Comparison of ENCODE assay signal across 21 cellular contexts in genomic region chr7:22952306-22953011, GRCh38.
DNase-seq lines count a peak whose midpoint lies in the region; ATAC-seq and TF ChIP-seq lines count a peak whose summit lies in the region.
"Had no signal": no experiment of that assay in that cellular context is flagged by ENCODE, and none has a peak within 500 bp of the region (broad histone marks: within the 10 kb centered on the region; RNA-seq: fewer than 3 reads in every experiment).

No MANE protein-coding gene starts in this region.

- no peak overlapping the region for H3K4me3 Mint-ChIP-seq in WTC11
- H3K4me3 Mint-ChIP-seq in glutamatergic neuron (ENCODE audit: unreplicated experiment): no peak overlapping the region
- H3K4me3 Mint-ChIP-seq in progenitor cell of endocrine pancreas (ENCODE audit: low read depth): no peak overlapping the region
- no peak overlapping the region for H3K4me3 Mint-ChIP-seq in CD8-positive, alpha-beta T cell
- no peak overlapping the region for H3K4me3 Mint-ChIP-seq in CD8-positive, alpha-beta memory T cell
- H3K4me3 Mint-ChIP-seq: B cell; CD4-positive, CD25-positive, alpha-beta regulatory T cell had no signal

- H3K27ac ChIP-seq in cardiac muscle cell (peak overlapping the region; percentile 77), right cardiac atrium (ENCODE audit: low read length) (no peak overlapping the region)
- no peak overlapping the region for H3K27ac ChIP-seq in CD8-positive, alpha-beta T cell (ENCODE audit: low read depth, low read length)
- no peak overlapping the region for H3K27ac ChIP-seq in CD8-positive, alpha-beta memory T cell (ENCODE audit: low read depth, low read length)
- H3K27ac ChIP-seq: 22Rv1, HL-60, Peyer's patch, SK-N-MC had no signal

- H3K4me1 Mint-ChIP-seq in WTC11 (peaks cover 45% of the 10 kb centered on the region), glutamatergic neuron (ENCODE audit: low read depth, unreplicated experiment) (peaks cover 12% of the 10 kb centered on the region), progenitor cell of endocrine pancreas (ENCODE audit: low read depth) (peaks cover 35% of the 10 kb centered on the region)
- no peaks in the 10 kb centered on the region for H3K4me1 Mint-ChIP-seq in CD8-positive, alpha-beta T cell (ENCODE audit: low read depth)
- no peaks in the 10 kb centered on the region for H3K4me1 Mint-ChIP-seq in CD8-positive, alpha-beta memory T cell
- H3K4me1 Mint-ChIP-seq: B cell had no signal

- POLR2A ChIA-PET in WTC11 (lab: Charles Lee): interaction anchor here (0.8 kb wide), 1 partner anchor 92 kb away, joined by 3 read pairs; no protein-coding TSS in a partner anchor
- POLR2A ChIA-PET in CD8-positive, alpha-beta T cell (lab: Charles Lee): no interaction called here
- POLR2A ChIA-PET in CD8-positive, alpha-beta memory T cell (lab: Charles Lee): no interaction called here

- H3K4me3 ChIP-seq in cardiac muscle cell (no peak overlapping the region), right cardiac atrium (ENCODE audit: low read length) (no peak overlapping the region)
- no peak overlapping the region for H3K4me3 ChIP-seq in CD8-positive, alpha-beta T cell (ENCODE audit: low read depth, low read length)
- no peak overlapping the region for H3K4me3 ChIP-seq in CD8-positive, alpha-beta memory T cell (ENCODE audit: low read length)
- H3K4me3 ChIP-seq: Peyer's patch, SK-N-MC had no signal

- WGBS in right cardiac atrium: 82% methylated on average over 4 of the region's 4 CpGs

- no peaks in the 10 kb centered on the region for H3K9me3 Mint-ChIP-seq in WTC11
- no peaks in the 10 kb centered on the region for H3K9me3 Mint-ChIP-seq in glutamatergic neuron (ENCODE audit: unreplicated experiment)
- no peaks in the 10 kb centered on the region for H3K9me3 Mint-ChIP-seq in progenitor cell of endocrine pancreas (ENCODE audit: low read depth)
- no peaks in the 10 kb centered on the region for H3K9me3 Mint-ChIP-seq in CD8-positive, alpha-beta T cell
- no peaks in the 10 kb centered on the region for H3K9me3 Mint-ChIP-seq in CD8-positive, alpha-beta memory T cell
- H3K9me3 Mint-ChIP-seq: CD4-positive, CD25-positive, alpha-beta regulatory T cell had no signal

- CTCF ChIA-PET in WTC11 (lab: Charles Lee): interaction anchor here (0.6 to 2.4 kb wide), 7 partner anchors 16 to 392 kb away, joined by 3 to 14 read pairs (median 5); no protein-coding TSS in a partner anchor
- CTCF ChIA-PET in CD8-positive, alpha-beta T cell (lab: Charles Lee): interaction anchor here (0.7 to 1.2 kb wide), 3 partner anchors 9 to 104 kb away, joined by 3 read pairs; no protein-coding TSS in a partner anchor
- CTCF ChIA-PET in CD8-positive, alpha-beta memory T cell (lab: Charles Lee): no interaction called here

- H3K27me3 ChIP-seq in cardiac muscle cell (no peaks in the 10 kb centered on the region), right cardiac atrium (ENCODE audit: control insufficient read depth, insufficient read depth) (no peaks in the 10 kb centered on the region)
- no peaks in the 10 kb centered on the region for H3K27me3 ChIP-seq in CD8-positive, alpha-beta T cell (ENCODE audit: insufficient read depth, low read length)
- H3K27me3 ChIP-seq in CD8-positive, alpha-beta memory T cell (ENCODE audit: insufficient read depth, low read length, poor library complexity, severe bottlenecking): no peaks in the 10 kb centered on the region
- H3K27me3 ChIP-seq: Peyer's patch had no signal

- TF ChIP-seq CTCF in cardiac muscle cell (IDR thresholded peaks at IDR 0.05; ENCODE audit: low read depth, low read length): no peak
- no peak for TF ChIP-seq CTCF in WTC11 (IDR thresholded peaks at IDR 0.05)
- TF ChIP-seq CTCF in glutamatergic neuron (IDR thresholded peaks at IDR 0.05; ENCODE audit: partially characterized antibody, unreplicated experiment): no peak
- no peak for TF ChIP-seq CTCF in progenitor cell of endocrine pancreas (IDR thresholded peaks at IDR 0.05; ENCODE audit: unreplicated experiment)
- TF ChIP-seq CTCF in CD8-positive, alpha-beta T cell (IDR thresholded peaks at IDR 0.05): no peak

- peak overlapping the region; percentile 45 for H3K27ac Mint-ChIP-seq in WTC11
- peak overlapping the region; percentile 63 for H3K27ac Mint-ChIP-seq in glutamatergic neuron (ENCODE audit: unreplicated experiment)
- H3K27ac Mint-ChIP-seq in progenitor cell of endocrine pancreas: peak overlapping the region; percentile 25
- no peak overlapping the region for H3K27ac Mint-ChIP-seq in CD8-positive, alpha-beta T cell
- no peak overlapping the region for H3K27ac Mint-ChIP-seq in CD8-positive, alpha-beta memory T cell
- H3K27ac Mint-ChIP-seq: B cell; CD4-positive, CD25-positive, alpha-beta regulatory T cell had no signal

- H3K4me1 ChIP-seq in cardiac muscle cell (ENCODE audit: low read depth) (peaks cover 29% of the 10 kb centered on the region), right cardiac atrium (ENCODE audit: control insufficient read depth, insufficient read depth, low read length) (no peaks in the 10 kb centered on the region)
- H3K4me1 ChIP-seq in CD8-positive, alpha-beta T cell (ENCODE audit: insufficient read depth, low read length): no peaks in the 10 kb centered on the region
- H3K4me1 ChIP-seq in CD8-positive, alpha-beta memory T cell (ENCODE audit: insufficient read depth, low read length): no peaks in the 10 kb centered on the region
- H3K4me1 ChIP-seq: Peyer's patch had no signal

- H3K9me3 ChIP-seq in cardiac muscle cell (ENCODE audit: low read depth): no peaks in the 10 kb centered on the region
- no peaks in the 10 kb centered on the region for H3K9me3 ChIP-seq in right cardiac atrium (ENCODE audit: control insufficient read depth, low read length)
- H3K9me3 ChIP-seq in CD8-positive, alpha-beta T cell (ENCODE audit: low read length): no peaks in the 10 kb centered on the region
- no peaks in the 10 kb centered on the region for H3K9me3 ChIP-seq in CD8-positive, alpha-beta memory T cell (ENCODE audit: low read length)
- H3K9me3 ChIP-seq: Peyer's patch had no signal

- DNase-seq in cardiac muscle cell (ENCODE audit: low read depth in 1 of 2, low spot score in 1 of 2): no peak
- no peak for DNase-seq in right cardiac atrium
- DNase-seq in WTC11 (ENCODE audit: low spot score): no peak
- no peak for DNase-seq in glutamatergic neuron
- DNase-seq in progenitor cell of endocrine pancreas (ENCODE audit: low spot score, unreplicated experiment): no peak
- no peak for DNase-seq in NCI-H510A treated with DMSO at 0.1 percent for 48 hours (lab: John Stamatoyannopoulos, UW)
- no peak for DNase-seq in CD8-positive, alpha-beta T cell
- no peak for DNase-seq in CD8-positive, alpha-beta memory T cell
- DNase-seq: CD4-positive, CD25-positive, alpha-beta regulatory T cell; DMS79 treated with DMSO at 0.1 percent for 48 hours; KG1; NCI-H1417 treated with DMSO at 0.1 percent for 48 hours; NCI-H1930; NCI-H2171 treated with DMSO at 0.1 percent for 48 hours; NCI-H510A; Peyer's patch had no signal

- H3K27me3 Mint-ChIP-seq in WTC11 (ENCODE audit: low read depth) (no peaks in the 10 kb centered on the region), glutamatergic neuron (ENCODE audit: unreplicated experiment) (peaks cover 2% of the 10 kb centered on the region), progenitor cell of endocrine pancreas (no peaks in the 10 kb centered on the region)
- no peaks in the 10 kb centered on the region for H3K27me3 Mint-ChIP-seq in CD8-positive, alpha-beta T cell (ENCODE audit: low read depth)
- no peaks in the 10 kb centered on the region for H3K27me3 Mint-ChIP-seq in CD8-positive, alpha-beta memory T cell
- H3K27me3 Mint-ChIP-seq: B cell; CD4-positive, CD25-positive, alpha-beta regulatory T cell had no signal

- ATAC-seq in right cardiac atrium (no peak), WTC11 (peak; percentile 87)
- ATAC-seq in CD8-positive, alpha-beta T cell: no peak
- ATAC-seq: Right ventricle myocardium inferior had no signal

- H3K36me3 Mint-ChIP-seq in WTC11 (no peaks in the 10 kb centered on the region), glutamatergic neuron (ENCODE audit: unreplicated experiment) (no peaks in the 10 kb centered on the region), progenitor cell of endocrine pancreas (ENCODE audit: insufficient read depth) (peaks cover 2% of the 10 kb centered on the region)
- peaks cover 3% of the 10 kb centered on the region for H3K36me3 Mint-ChIP-seq in CD8-positive, alpha-beta T cell
- H3K36me3 Mint-ChIP-seq in CD8-positive, alpha-beta memory T cell: peaks cover 0 to 13% (median 10%) of the 10 kb centered on the region in 3 donors

- intact Hi-C loops in right cardiac atrium (cut with DNase I): no loop called here
- intact Hi-C loops in CD8-positive, alpha-beta T cell (cut with DNase I, micrococcal nuclease): no loop called here

- peaks cover 9% of the 10 kb centered on the region for H3K36me3 ChIP-seq in cardiac muscle cell
- no peaks in the 10 kb centered on the region for H3K36me3 ChIP-seq in CD8-positive, alpha-beta T cell (ENCODE audit: insufficient read depth, low read length)
- H3K36me3 ChIP-seq in CD8-positive, alpha-beta memory T cell (ENCODE audit: insufficient read depth, low read length): no peaks in the 10 kb centered on the region

TF ChIP-seq in WTC11, 78 proteins besides CTCF, POLR2A, EP300 and RAD21:
- TF ChIP-seq PREB (CRISPR knock-in tag; IDR thresholded peaks at IDR 0.05; ENCODE audit: borderline replicate concordance) (no peak), ZNF512 (CRISPR knock-in tag; IDR thresholded peaks at IDR 0.05; ENCODE audit: borderline replicate concordance) (no peak)

Comparison
In these comparisons a context has a peak if more than half of its experiments do, and no peak if none do; other contexts are left out.
1. H3K27ac Mint-ChIP-seq: peak in WTC11 (single experiment), glutamatergic neuron (single experiment) and progenitor cell of endocrine pancreas (single experiment); none in CD8-positive, alpha-beta T cell (single experiment) and CD8-positive, alpha-beta memory T cell (0 of 8).